In genomic region chr12:39404000-39404399, GRCh38 we compare ENCODE assay signal across 25 cellular contexts.
"Had no signal": no experiment of that assay in that cellular context is flagged by ENCODE, and none has a peak within 500 bp of the region (broad histone marks: within the 10 kb centered on the region; RNA-seq: fewer than 3 reads in every experiment).

No MANE protein-coding gene starts in this region.

- H3K4me2 ChIP-seq: SK-N-SH had no signal

- H3K27ac ChIP-seq: RWPE1 had no signal

- H3K27me3 ChIP-seq: MG63 had no signal

- ATAC-seq: HepG2, Panc1, PC-3 had no signal

- H3K9ac ChIP-seq: SK-N-SH had no signal

- DNase-seq: IMR-90, Karpas-422, KG1, MG63, NCI-H1092, NCI-H1105 treated with DMSO at 0.1 percent for 48 hours, NCI-H1417 treated with DMSO at 0.1 percent for 48 hours, NCI-H146, NCI-H1694 treated with DMSO at 0.1 percent for 48 hours, NCI-H1930, NCI-H2081, NCI-H2107, NCI-H226, NCI-H446, NCI-H510A, NCI-H524 treated with DMSO at 0.1 percent for 48 hours, NCI-H69, NCI-H774, PC-3, SHP77, SK-N-SH, SW 1271 had no signal

- H3K4me3 ChIP-seq: MG63 had no signal

- H3K9me3 ChIP-seq: MG63, SK-N-SH had no signal

- H3K36me3 ChIP-seq: MG63 had no signal
